Comparison of ENCODE assay signal across 9 cellular contexts in genomic region chr15:77066961-77067690, GRCh38. TPM values are rescaled to one million over a fixed set of nuclear protein-coding genes. Genes with fewer than 3 reads are reported as not detected.
DNase-seq lines count a peak whose midpoint lies in the region; ATAC-seq, FAIRE-seq and TF ChIP-seq lines count a peak whose summit lies in the region.
"Had no signal": no experiment of that assay in that cellular context is flagged by ENCODE, and none has a peak within 500 bp of the region (broad histone marks: within the 10 kb centered on the region; RNA-seq: fewer than 3 reads in every experiment).

No MANE protein-coding gene starts in this region.

- H4K20me1 ChIP-seq in hepatocyte (ENCODE audit: insufficient read depth, poor library complexity, severe bottlenecking), result peaks cover 54% of the 10 kb centered on the region

- H3K4me1 Mint-ChIP-seq in stimulated activated memory B cell treated with anti-CD40 and anti-IgM and Interleukin-4, amounts not matched to agents 10 μg/mL and 1 μg/mL and 100 μg/mL, for 72 hours, result peaks cover 76% of the 10 kb centered on the region

- peaks cover 78% of the 10 kb centered on the region for H3K79me2 ChIP-seq in hepatocyte

- ATAC-seq in stimulated activated memory B cell treated with anti-CD40 and anti-IgM and Interleukin-4, amounts not matched to agents 10 μg/mL and 1 μg/mL and 100 μg/mL, for 72 hours, result no peak
- no peak for ATAC-seq in HG02798 (IDR thresholded peaks at IDR 0.05; ENCODE audit: poor library complexity, unreplicated experiment)
- ATAC-seq: HCT116 had no signal

- DNase-seq in NCI-H748 (lab: John Stamatoyannopoulos, UW; ENCODE audit: unreplicated experiment) (peak; percentile 14), NCI-H748 treated with DMSO at 0.1 percent for 48 hours (lab: John Stamatoyannopoulos, UW) (no peak), Peyer's patch (no peak), hepatocyte (ENCODE audit: low spot score) (peak; percentile 73), kidney (no peak), foreskin fibroblast (no peak)

- H3K4me3 Mint-ChIP-seq in stimulated activated memory B cell treated with anti-CD40 and anti-IgM and Interleukin-4, amounts not matched to agents 10 μg/mL and 1 μg/mL and 100 μg/mL, for 72 hours, result peak overlapping the region; percentile 30

- WGBS in hepatocyte (ENCODE audit: low lambda C conversion rate, missing lambda C conversion rate), result 54% methylated on average over 4 of the region's 4 CpGs

- H3K9ac ChIP-seq in kidney (ENCODE audit: low read length in 2 of 2), result no peak overlapping the region

- H3K27ac Mint-ChIP-seq in stimulated activated memory B cell treated with anti-CD40 and anti-IgM and Interleukin-4, amounts not matched to agents 10 μg/mL and 1 μg/mL and 100 μg/mL, for 72 hours, result peak overlapping the region; percentile 67

- no peaks in the 10 kb centered on the region for H3K27me3 Mint-ChIP-seq in stimulated activated memory B cell treated with anti-CD40 and anti-IgM and Interleukin-4, amounts not matched to agents 10 μg/mL and 1 μg/mL and 100 μg/mL, for 72 hours

- H3K36me3 ChIP-seq in Peyer's patch, result no peaks in the 10 kb centered on the region
- no peaks in the 10 kb centered on the region for H3K36me3 ChIP-seq in hepatocyte (replicated peaks; ENCODE audit: insufficient read depth, low read depth)
- H3K36me3 ChIP-seq in kidney (ENCODE audit: control insufficient read depth in 1 of 2, insufficient read depth in 2 of 2, low read length in 2 of 2), result no peaks in the 10 kb centered on the region

- FAIRE-seq in kidney (lab: Jason Lieb, UNC), result no peak

- H3K4me1 ChIP-seq in Peyer's patch, result peaks cover 2 to 50% (median 12%) of the 10 kb centered on the region in 4 donors
- peaks cover 60% of the 10 kb centered on the region for H3K4me1 ChIP-seq in hepatocyte (ENCODE audit: insufficient read depth)
- H3K4me1 ChIP-seq in kidney (ENCODE audit: control insufficient read depth in 1 of 2, insufficient read depth in 1 of 2, low read depth in 1 of 2, low read length in 2 of 2), result peaks cover 19 to 24% of the 10 kb centered on the region in 2 donors

- H3K9me3 ChIP-seq in Peyer's patch (no peaks in the 10 kb centered on the region), hepatocyte (ENCODE audit: low read depth) (no peaks in the 10 kb centered on the region), kidney (ENCODE audit: control insufficient read depth in 1 of 2, low read length in 2 of 2) (no peaks in the 10 kb centered on the region)

- TF ChIP-seq CTCF in Peyer's patch (IDR thresholded peaks at IDR 0.05), result no peak
- TF ChIP-seq CTCF in hepatocyte (IDR thresholded peaks at IDR 0.05; ENCODE audit: poor library complexity), result no peak
- TF ChIP-seq CTCF in kidney (IDR thresholded peaks at IDR 0.05; ENCODE audit: borderline replicate concordance, extremely low read depth, insufficient read depth), result no peak
- TF ChIP-seq CTCF in foreskin fibroblast (IDR thresholded peaks at IDR 0.05; ENCODE audit: low read depth, low read length), result no peak

- H3K36me3 Mint-ChIP-seq in stimulated activated memory B cell treated with anti-CD40 and anti-IgM and Interleukin-4, amounts not matched to agents 10 μg/mL and 1 μg/mL and 100 μg/mL, for 72 hours, result peaks cover 12% of the 10 kb centered on the region

- TF ChIP-seq POLR2A in Peyer's patch (IDR thresholded peaks at IDR 0.05), result no peak

- no peaks in the 10 kb centered on the region for H3K9me3 Mint-ChIP-seq in stimulated activated memory B cell treated with anti-CD40 and anti-IgM and Interleukin-4, amounts not matched to agents 10 μg/mL and 1 μg/mL and 100 μg/mL, for 72 hours

- H3K4me3 ChIP-seq in Peyer's patch, result peak overlapping the region in 2 of 4 donors; percentile 9 to 15
- H3K4me3 ChIP-seq in hepatocyte, result no peak overlapping the region
- no peak overlapping the region for H3K4me3 ChIP-seq in kidney (ENCODE audit: low read length in 2 of 2)
- no peak overlapping the region for H3K4me3 ChIP-seq in foreskin fibroblast (ENCODE audit: low read depth in 1 of 2, low read length in 2 of 2)

- H2AFZ ChIP-seq in hepatocyte, result no peak overlapping the region

- H3K27me3 ChIP-seq in Peyer's patch (no peaks in the 10 kb centered on the region), hepatocyte (no peaks in the 10 kb centered on the region)

- H3K27ac ChIP-seq in Peyer's patch, result peak overlapping the region; percentile 6 to 97 (median 80)
- peak overlapping the region; percentile 97 for H3K27ac ChIP-seq in hepatocyte
- peak overlapping the region in 1 of 2 donors; percentile 32 for H3K27ac ChIP-seq in kidney (ENCODE audit: low read depth in 2 of 2, low read length in 2 of 2)

- H3K9me2 ChIP-seq in hepatocyte (replicated peaks; ENCODE audit: insufficient read depth), result no peaks in the 10 kb centered on the region

- peak overlapping the region; percentile 86 for H3K4me2 ChIP-seq in hepatocyte

- intact Hi-C loops in kidney (cut with DNase I), result no loop called here

RNA-seq across cellular contexts. Expression of gene TSPAN3, which starts 3.8 kb away (rescaled TPM):
- total RNA-seq in Peyer's patch (100 to 1,000 TPM in 3 of 4 donors, 10 to 100 TPM in 1; 92.4 to 778 (median 563) TPM), hepatocyte (514 and 616 TPM in 2 replicates), kidney (245 TPM)
- polyA plus RNA-seq in hepatocyte (497 and 540 TPM in 2 replicates), kidney (ENCODE audit: insufficient read depth, low read depth, low replicate concordance) (273 TPM)

Comparison
In these comparisons a context has a peak if more than half of its experiments do, and no peak if none do; other contexts are left out.
1. DNase-seq: peak in NCI-H748 (single experiment) and hepatocyte (single experiment); none in NCI-H748 treated with DMSO at 0.1 percent for 48 hours (single experiment), Peyer's patch (0 of 3), kidney (single experiment) and foreskin fibroblast (0 of 2).